In the genomic region with DNA sequence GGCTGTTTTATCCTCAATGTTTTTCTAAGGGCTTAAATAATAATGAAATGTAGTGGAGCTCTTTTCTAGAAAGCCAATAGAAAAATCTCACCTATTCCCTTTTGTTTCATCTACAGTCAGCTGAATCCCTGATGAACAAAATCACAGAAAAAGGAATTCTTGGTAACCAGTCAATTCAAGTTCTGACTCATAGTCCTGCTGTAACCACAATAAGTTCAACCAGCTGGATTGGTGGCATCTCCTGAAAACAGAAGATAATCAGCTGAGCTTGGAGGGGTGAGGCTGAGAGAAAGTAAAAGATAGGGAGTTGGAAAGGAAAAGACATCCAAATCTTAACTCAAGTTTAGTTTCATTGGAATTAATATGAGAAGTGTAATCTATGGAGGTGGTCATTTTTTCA, we compare ENCODE assay signal across 25 cellular contexts.
"Had no signal": no experiment of that assay in that cellular context is flagged by ENCODE, and none has a peak within 500 bp of the region (broad histone marks: within the 10 kb centered on the region; RNA-seq: fewer than 3 reads in every experiment).

No MANE protein-coding gene starts in this region.

- H3K4me1 ChIP-seq: ascending aorta had no signal

- H3K4me1 Mint-ChIP-seq: activated B cell treated with CpG ODN at 0.5 μM for 24 hours; activated CD4-positive, alpha-beta T cell treated with anti-CD3 and anti-CD28 coated beads, Interleukin-2, amount 10 ng/mL, durations not matched to agents 24 days and 14 days; activated naive CD8-positive, alpha-beta T cell treated with anti-CD3 and anti-CD28 coated beads, Interleukin-2, amount 50 U/mL, for 24 hours; central memory CD8-positive, alpha-beta T cell had no signal

- H3K27ac ChIP-seq: ascending aorta had no signal

- H3K9me3 Mint-ChIP-seq: activated B cell treated with CpG ODN at 0.5 μM for 24 hours; activated CD4-positive, alpha-beta memory T cell treated with anti-CD3 and anti-CD28 coated beads for 36 hours; activated CD4-positive, alpha-beta T cell treated with anti-CD3 and anti-CD28 coated beads, Interleukin-2, amount 10 ng/mL, durations not matched to agents 24 days and 14 days; activated T-cell treated with anti-CD3 and anti-CD28 coated beads, Interleukin-2, amount 50 U/mL, for 4 hours; T-helper 1 cell treated with Interleukin-12 subunit alpha and Interleukin-12 subunit beta and Interleukin-4 antibody, amounts not matched to agents 30 μg/mL and 1 μg/mL, for 36 hours had no signal

- H3K4me3 Mint-ChIP-seq: activated B cell treated with CpG ODN at 0.5 μM for 24 hours; activated CD4-positive, alpha-beta memory T cell treated with anti-CD3 and anti-CD28 coated beads for 36 hours; activated CD4-positive, alpha-beta T cell treated with anti-CD3 and anti-CD28 coated beads, Interleukin-2, amount 10 ng/mL, durations not matched to agents 24 days and 14 days; activated naive CD8-positive, alpha-beta T cell treated with anti-CD3 and anti-CD28 coated beads, Interleukin-2, amount 50 U/mL, for 24 hours; activated T-cell treated with anti-CD3 and anti-CD28 coated beads, Interleukin-2, amount 50 U/mL, for 4 hours; central memory CD8-positive, alpha-beta T cell; T-helper 1 cell treated with Interleukin-12 subunit alpha and Interleukin-12 subunit beta and Interleukin-4 antibody, amounts not matched to agents 30 μg/mL and 1 μg/mL, for 36 hours had no signal

- DNase-seq: activated B cell treated with CpG ODN at 0.5 μM for 24 hours; activated CD4-positive, alpha-beta memory T cell treated with anti-CD3 and anti-CD28 coated beads for 36 hours; activated CD4-positive, alpha-beta T cell treated with anti-CD3 and anti-CD28 coated beads for 1 hour; activated CD4-positive, alpha-beta T cell treated with anti-CD3 and anti-CD28 coated beads, Interleukin-2, amount 10 ng/mL, durations not matched to agents 24 days and 14 days; activated CD8-positive, alpha-beta memory T cell treated with anti-CD3 and anti-CD28 coated beads for 24 hours; activated effector memory CD4-positive, alpha-beta T cell treated with anti-CD3 and anti-CD28 coated beads, Interleukin-2, amount 50 U/mL, for 16 hours; activated naive CD4-positive, alpha-beta T cell treated with Interleukin-2 at 50 U/mL for 16 hours; activated naive CD8-positive, alpha-beta T cell treated with anti-CD3 and anti-CD28 coated beads, Interleukin-2, amount 50 U/mL, for 24 hours; activated T-cell treated with anti-CD3 and anti-CD28 coated beads, Interleukin-2, amount 50 U/mL, for 4 hours; amniotic stem cell; MM.1S; NCI-H1105; NCI-H1436; NCI-H1694 treated with DMSO at 0.1 percent for 48 hours; NCI-H2029 treated with DMSO at 0.1 percent for 48 hours; NCI-H345; NCI-H510A treated with DMSO at 0.1 percent for 48 hours; NCI-H69; PC-3; SHP77 treated with DMSO at 0.1 percent for 48 hours; T-helper 9 cell had no signal

- H3K4me3 ChIP-seq: ascending aorta had no signal

- H3K36me3 ChIP-seq: ascending aorta had no signal

- ATAC-seq: activated naive CD4-positive, alpha-beta T cell treated with anti-CD3 and anti-CD28 coated beads, Interleukin-2, amount 50 U/mL, for 72 hours; activated naive CD8-positive, alpha-beta T cell treated with anti-CD3 and anti-CD28 coated beads, Interleukin-2, amount 50 U/mL, for 24 hours; activated T-cell treated with anti-CD3 and anti-CD28 coated beads, Interleukin-2, amount 50 U/mL, for 4 hours; PC-3 had no signal

- H3K27me3 Mint-ChIP-seq: activated B cell treated with CpG ODN at 0.5 μM for 24 hours; activated CD4-positive, alpha-beta memory T cell treated with anti-CD3 and anti-CD28 coated beads for 36 hours; activated CD4-positive, alpha-beta T cell treated with anti-CD3 and anti-CD28 coated beads, Interleukin-2, amount 10 ng/mL, durations not matched to agents 24 days and 14 days; activated naive CD8-positive, alpha-beta T cell treated with anti-CD3 and anti-CD28 coated beads, Interleukin-2, amount 50 U/mL, for 24 hours; central memory CD8-positive, alpha-beta T cell had no signal

- H3K27me3 ChIP-seq: ascending aorta had no signal

- H3K36me3 Mint-ChIP-seq: activated CD4-positive, alpha-beta memory T cell treated with anti-CD3 and anti-CD28 coated beads for 36 hours; activated naive CD4-positive, alpha-beta T cell treated with anti-CD3 and anti-CD28 coated beads, Interleukin-2, amount 50 U/mL, for 72 hours had no signal

- H3K27ac Mint-ChIP-seq: activated B cell treated with CpG ODN at 0.5 μM for 24 hours; activated CD4-positive, alpha-beta memory T cell treated with anti-CD3 and anti-CD28 coated beads for 36 hours; activated CD4-positive, alpha-beta T cell treated with anti-CD3 and anti-CD28 coated beads, Interleukin-2, amount 10 ng/mL, durations not matched to agents 24 days and 14 days; activated naive CD4-positive, alpha-beta T cell treated with anti-CD3 and anti-CD28 coated beads, Interleukin-2, amount 50 U/mL, for 72 hours; activated naive CD8-positive, alpha-beta T cell treated with anti-CD3 and anti-CD28 coated beads, Interleukin-2, amount 50 U/mL, for 24 hours; T-helper 1 cell treated with Interleukin-12 subunit alpha and Interleukin-12 subunit beta and Interleukin-4 antibody, amounts not matched to agents 30 μg/mL and 1 μg/mL, for 36 hours had no signal
